In the genomic region with DNA sequence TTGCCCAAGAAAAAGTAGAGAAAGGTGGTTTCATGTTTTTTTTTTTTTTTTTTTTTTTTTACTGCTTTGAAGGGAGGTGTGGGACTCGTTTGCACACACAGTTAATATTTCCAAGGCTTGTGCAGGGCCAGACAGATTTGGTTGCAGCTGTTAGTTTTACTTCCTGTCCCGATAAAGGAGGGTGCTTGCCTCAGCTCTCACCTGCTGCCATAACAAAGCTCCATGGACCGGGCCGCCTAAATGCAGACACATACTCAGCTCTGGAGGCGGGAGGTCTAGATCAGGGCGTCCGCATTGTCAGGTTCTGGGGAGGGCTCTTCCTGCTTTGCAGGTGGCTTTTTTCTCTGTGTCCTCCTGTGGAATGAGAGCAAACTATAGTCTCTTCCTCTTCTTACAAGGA, we compare ENCODE assay signal across 9 cellular contexts.
DNase-seq lines count a peak whose midpoint lies in the region; ATAC-seq and TF ChIP-seq lines count a peak whose summit lies in the region.
"Had no signal": no experiment of that assay in that cellular context is flagged by ENCODE, and none has a peak within 500 bp of the region (broad histone marks: within the 10 kb centered on the region; RNA-seq: fewer than 3 reads in every experiment).

No MANE protein-coding gene starts in this region.

- peak overlapping the region; percentile 87 for H3K4me2 ChIP-seq in OCI-LY7 (ENCODE audit: low read length)
- H3K4me2 ChIP-seq: A549 had no signal

- BruUV-seq in OCI-LY7 (replicated peaks; lab: Mats Ljungman, UMichigan), result no TSS peak

- TF ChIP-seq CTCF in OCI-LY7 (conservative IDR thresholded peaks at IDR 0.05; ENCODE audit: low read length), result no peak

- peak overlapping the region; percentile 40; the same call in 1 of the 2 replicates for H2AFZ ChIP-seq in OCI-LY7 (ENCODE audit: low read length)

- POLR2A ChIA-PET in OCI-LY7 (lab: Charles Lee), result interaction anchor here (0.6 to 2.7 kb wide), 11 partner anchors 14 to 1801 kb away, joined by 3 to 13 read pairs (median 3); no protein-coding TSS in a partner anchor

- ATAC-seq in HG02943 (IDR thresholded peaks at IDR 0.05; ENCODE audit: low read depth, unreplicated experiment), result peak; percentile 71
- ATAC-seq: A549 had no signal

- no peaks in the 10 kb centered on the region for H3K9me3 ChIP-seq in OCI-LY7 (ENCODE audit: low read length)
- H3K9me3 ChIP-seq: A549 had no signal

- intact Hi-C loops in OCI-LY7 (cut with micrococcal nuclease; ENCODE audit: unreplicated experiment), result loop anchor here (1.0 to 5.0 kb wide), 5 partner anchors 32 to 75 kb away; partner anchors contain the start of gene ODC1

- no peaks in the 10 kb centered on the region for H3K9me2 ChIP-seq in OCI-LY7 (ENCODE audit: insufficient read depth, low read length)

- CTCF ChIA-PET in OCI-LY7 (lab: Charles Lee; ENCODE audit: unreplicated experiment), result interaction anchor here (1.1 kb wide), 1 partner anchor 15 kb away, joined by 5 read pairs; no protein-coding TSS in a partner anchor

- peak overlapping the region; percentile 51 for H3K4me3 ChIP-seq in OCI-LY7 (ENCODE audit: low read depth, low read length, poor library complexity, severe bottlenecking)
- H3K4me3 ChIP-seq: A549 had no signal

- DNase-seq in NCI-H2029 (lab: John Stamatoyannopoulos, UW), result peak; percentile 52
- DNase-seq in NCI-H2029 treated with DMSO at 0.1 percent for 48 hours (lab: John Stamatoyannopoulos, UW), result no peak
- peak; percentile 96 for DNase-seq in OCI-LY7 (ENCODE audit: low spot score)
- DNase-seq in stimulated activated CD4-positive, alpha-beta T cell treated with anti-CD3 and anti-CD28 coated beads, Interleukin-1b, Interleukin-23, amount 100 ng/mL, for 48 hours, result peak; percentile 17
- DNase-seq in kidney tubule cell (ENCODE audit: low spot score), result no peak
- DNase-seq in NCI-H82 (lab: John Stamatoyannopoulos, UW), result no peak
- DNase-seq in NCI-H524 (lab: John Stamatoyannopoulos, UW), result no peak

- H3K4me1 ChIP-seq in OCI-LY7 (ENCODE audit: insufficient read depth, low read length, poor library complexity, severe bottlenecking), result peaks cover 85% of the 10 kb centered on the region

- no peaks in the 10 kb centered on the region for H3K79me2 ChIP-seq in OCI-LY7 (ENCODE audit: insufficient read depth, low read depth, low read length)

- H4K20me1 ChIP-seq in OCI-LY7 (ENCODE audit: insufficient read depth, low read length), result no peaks in the 10 kb centered on the region

- H3K27ac ChIP-seq in OCI-LY7 (ENCODE audit: low read depth, low read length, poor library complexity, severe bottlenecking), result peak overlapping the region; percentile 89
- H3K27ac ChIP-seq: A549 had no signal

- H3K36me3 ChIP-seq in OCI-LY7 (ENCODE audit: insufficient read depth, low read length), result no peaks in the 10 kb centered on the region

Comparison
In these comparisons a context has a peak if more than half of its experiments do, and no peak if none do; other contexts are left out.
1. DNase-seq: peak in NCI-H2029 (single experiment), OCI-LY7 (single experiment) and stimulated activated CD4-positive, alpha-beta T cell treated with anti-CD3 and anti-CD28 coated beads, Interleukin-1b, Interleukin-23, amount 100 ng/mL, for 48 hours (single experiment); none in NCI-H2029 treated with DMSO at 0.1 percent for 48 hours (single experiment), kidney tubule cell (single experiment), NCI-H82 (single experiment) and NCI-H524 (0 of 2).